In the genomic region with DNA sequence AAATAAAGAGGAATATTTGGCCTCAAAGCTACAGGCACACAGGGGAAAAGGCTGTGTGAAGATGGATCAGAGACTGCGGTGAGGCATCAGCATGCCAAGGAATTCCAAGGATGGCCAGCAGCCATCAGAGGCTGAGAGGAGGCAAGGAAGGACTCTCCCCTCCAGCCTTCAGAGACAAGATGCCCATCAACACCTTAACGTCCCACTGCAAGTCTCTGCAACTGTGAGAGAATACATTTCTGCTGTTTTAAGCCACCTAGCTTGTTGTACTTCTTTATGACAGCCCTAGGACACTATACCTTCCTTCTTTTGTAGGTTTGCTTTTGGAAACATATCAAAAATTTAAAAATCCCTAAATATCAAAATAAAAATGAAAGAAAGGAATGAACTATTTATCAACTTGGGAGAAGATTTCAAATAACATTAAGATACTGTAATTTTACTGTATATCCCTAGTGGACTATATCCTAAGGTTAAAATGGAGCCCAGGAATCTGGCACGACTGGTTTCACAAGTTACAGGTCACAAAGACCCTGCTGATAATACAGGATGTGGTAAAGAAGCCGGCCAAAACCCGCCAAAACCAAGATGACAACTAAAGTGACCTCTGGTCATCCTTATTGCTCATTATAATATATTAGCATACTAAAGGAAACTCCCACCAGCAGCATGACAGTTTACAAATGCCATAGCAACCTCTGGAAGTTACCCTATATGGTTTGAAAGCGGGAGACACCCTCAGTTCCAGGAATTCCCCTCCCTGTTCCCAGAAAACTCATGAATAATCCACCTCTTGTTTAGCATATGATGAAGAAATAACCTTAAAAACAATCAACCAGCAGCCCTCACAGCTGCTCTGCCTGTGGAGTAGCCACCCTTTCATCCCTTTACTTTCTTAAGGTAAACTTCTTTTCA, we compare ENCODE assay signal across 1 cellular context.
A peak's percentile ranks its signal among the peaks of the same experiment; 100 is the strongest.
TF ChIP-seq lines count a peak whose summit lies in the region.

No MANE protein-coding gene starts in this region.

TF ChIP-seq in K562, 482 proteins besides CTCF, POLR2A, EP300 and RAD21 (continued from another document and continues in another):
- TF ChIP-seq, protein P1, sequence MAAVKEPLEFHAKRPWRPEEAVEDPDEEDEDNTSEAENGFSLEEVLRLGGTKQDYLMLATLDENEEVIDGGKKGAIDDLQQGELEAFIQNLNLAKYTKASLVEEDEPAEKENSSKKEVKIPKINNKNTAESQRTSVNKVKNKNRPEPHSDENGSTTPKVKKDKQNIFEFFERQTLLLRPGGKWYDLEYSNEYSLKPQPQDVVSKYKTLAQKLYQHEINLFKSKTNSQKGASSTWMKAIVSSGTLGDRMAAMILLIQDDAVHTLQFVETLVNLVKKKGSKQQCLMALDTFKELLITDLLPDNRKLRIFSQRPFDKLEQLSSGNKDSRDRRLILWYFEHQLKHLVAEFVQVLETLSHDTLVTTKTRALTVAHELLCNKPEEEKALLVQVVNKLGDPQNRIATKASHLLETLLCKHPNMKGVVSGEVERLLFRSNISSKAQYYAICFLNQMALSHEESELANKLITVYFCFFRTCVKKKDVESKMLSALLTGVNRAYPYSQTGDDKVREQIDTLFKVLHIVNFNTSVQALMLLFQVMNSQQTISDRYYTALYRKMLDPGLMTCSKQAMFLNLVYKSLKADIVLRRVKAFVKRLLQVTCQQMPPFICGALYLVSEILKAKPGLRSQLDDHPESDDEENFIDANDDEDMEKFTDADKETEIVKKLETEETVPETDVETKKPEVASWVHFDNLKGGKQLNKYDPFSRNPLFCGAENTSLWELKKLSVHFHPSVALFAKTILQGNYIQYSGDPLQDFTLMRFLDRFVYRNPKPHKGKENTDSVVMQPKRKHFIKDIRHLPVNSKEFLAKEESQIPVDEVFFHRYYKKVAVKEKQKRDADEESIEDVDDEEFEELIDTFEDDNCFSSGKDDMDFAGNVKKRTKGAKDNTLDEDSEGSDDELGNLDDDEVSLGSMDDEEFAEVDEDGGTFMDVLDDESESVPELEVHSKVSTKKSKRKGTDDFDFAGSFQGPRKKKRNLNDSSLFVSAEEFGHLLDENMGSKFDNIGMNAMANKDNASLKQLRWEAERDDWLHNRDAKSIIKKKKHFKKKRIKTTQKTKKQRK (IDR thresholded peaks at IDR 0.05; ENCODE audit: borderline replicate concordance, low read depth, low read length): no peak
- TF ChIP-seq MAFF (IDR thresholded peaks at IDR 0.05; ENCODE audit: low read length) (no peak), SMAD4 (CRISPR knock-in tag; conservative IDR thresholded peaks at IDR 0.05) (no peak; the same call in 1 of the 2 replicates), TAF9B (IDR thresholded peaks at IDR 0.05; ENCODE audit: partially characterized antibody) (no peak), MECOM (CRISPR knock-in tag; IDR thresholded peaks at IDR 0.05) (no peak), TEAD4 (IDR thresholded peaks at IDR 0.05; ENCODE audit: low read length) (peak; percentile 63; the same call in 1 of the 2 replicates), TEAD4 (CRISPR knock-in tag; IDR thresholded peaks at IDR 0.05; ENCODE audit: borderline replicate concordance) (no peak), NCOA2 (IDR thresholded peaks at IDR 0.05; ENCODE audit: partially characterized antibody in 2 of 2) (no peak), NFYB (IDR thresholded peaks at IDR 0.05; ENCODE audit: extremely low read depth, insufficient read length) (no peak), RHOXF2B (CRISPR knock-in tag; conservative IDR thresholded peaks at IDR 0.05) (no peak), LCOR (CRISPR knock-in tag; IDR thresholded peaks at IDR 0.05) (no peak), TBL1XR1 (IDR thresholded peaks at IDR 0.05; ENCODE audit: low read length in 2 of 2) (no peak), MYBL2 (IDR thresholded peaks at IDR 0.05; ENCODE audit: low read depth) (no peak), MYBL2 (CRISPR knock-in tag; IDR thresholded peaks at IDR 0.05; ENCODE audit: borderline replicate concordance) (no peak), JUND (IDR thresholded peaks at IDR 0.05; ENCODE audit: borderline replicate concordance, low read depth, low read length) (0 out of 2 replicates have a peak, but pooled peaks have one; percentile 27), JUND (tag; IDR thresholded peaks at IDR 0.05; ENCODE audit: borderline replicate concordance, low read depth, low read length) (no peak; the same call in 2 of the 3 replicates), NFE2L1 (tag; IDR thresholded peaks at IDR 0.05; ENCODE audit: borderline replicate concordance, low read depth) (no peak), PURB (CRISPR knock-in tag; IDR thresholded peaks at IDR 0.05; ENCODE audit: low read depth) (no peak), RBM15 (IDR thresholded peaks at IDR 0.05; ENCODE audit: insufficient read depth, low read length) (no peak), LEF1 (IDR thresholded peaks at IDR 0.05) (peak; percentile 45; the same call in 1 of the 2 replicates), STAT5B (CRISPR knock-in tag; IDR thresholded peaks at IDR 0.05) (no peak), ZC3H4 (CRISPR knock-in tag; IDR thresholded peaks at IDR 0.05; ENCODE audit: borderline replicate concordance) (no peak), EWSR1 (IDR thresholded peaks at IDR 0.05; ENCODE audit: borderline replicate concordance, low read depth, partially characterized antibody) (no peak), ZFP1 (CRISPR knock-in tag; IDR thresholded peaks at IDR 0.05) (no peak), MCM3 (IDR thresholded peaks at IDR 0.05) (no peak), ZNF197 (CRISPR knock-in tag; IDR thresholded peaks at IDR 0.05; ENCODE audit: low read depth) (no peak), ZKSCAN1 (IDR thresholded peaks at IDR 0.05; ENCODE audit: low read depth, low read length) (no peak), STAT5A (IDR thresholded peaks at IDR 0.05; ENCODE audit: borderline replicate concordance, low read length) (peak; percentile 98), MTA3 (IDR thresholded peaks at IDR 0.05; ENCODE audit: borderline replicate concordance) (no peak), PCBP2 (IDR thresholded peaks at IDR 0.05; ENCODE audit: low read depth, low read length, poor library complexity, severe bottlenecking) (no peak), MCM7 (IDR thresholded peaks at IDR 0.05) (no peak), SP1 (CRISPR knock-in tag; IDR thresholded peaks at IDR 0.05) (no peak), NCOR1 (IDR thresholded peaks at IDR 0.05) (no peak), PHF21A (IDR thresholded peaks at IDR 0.05; ENCODE audit: borderline replicate concordance, low read depth) (no peak), NFXL1 (CRISPR knock-in tag; IDR thresholded peaks at IDR 0.05) (peak; percentile 50; the same call in 1 of the 2 replicates)
- TF ChIP-seq, protein P2, sequence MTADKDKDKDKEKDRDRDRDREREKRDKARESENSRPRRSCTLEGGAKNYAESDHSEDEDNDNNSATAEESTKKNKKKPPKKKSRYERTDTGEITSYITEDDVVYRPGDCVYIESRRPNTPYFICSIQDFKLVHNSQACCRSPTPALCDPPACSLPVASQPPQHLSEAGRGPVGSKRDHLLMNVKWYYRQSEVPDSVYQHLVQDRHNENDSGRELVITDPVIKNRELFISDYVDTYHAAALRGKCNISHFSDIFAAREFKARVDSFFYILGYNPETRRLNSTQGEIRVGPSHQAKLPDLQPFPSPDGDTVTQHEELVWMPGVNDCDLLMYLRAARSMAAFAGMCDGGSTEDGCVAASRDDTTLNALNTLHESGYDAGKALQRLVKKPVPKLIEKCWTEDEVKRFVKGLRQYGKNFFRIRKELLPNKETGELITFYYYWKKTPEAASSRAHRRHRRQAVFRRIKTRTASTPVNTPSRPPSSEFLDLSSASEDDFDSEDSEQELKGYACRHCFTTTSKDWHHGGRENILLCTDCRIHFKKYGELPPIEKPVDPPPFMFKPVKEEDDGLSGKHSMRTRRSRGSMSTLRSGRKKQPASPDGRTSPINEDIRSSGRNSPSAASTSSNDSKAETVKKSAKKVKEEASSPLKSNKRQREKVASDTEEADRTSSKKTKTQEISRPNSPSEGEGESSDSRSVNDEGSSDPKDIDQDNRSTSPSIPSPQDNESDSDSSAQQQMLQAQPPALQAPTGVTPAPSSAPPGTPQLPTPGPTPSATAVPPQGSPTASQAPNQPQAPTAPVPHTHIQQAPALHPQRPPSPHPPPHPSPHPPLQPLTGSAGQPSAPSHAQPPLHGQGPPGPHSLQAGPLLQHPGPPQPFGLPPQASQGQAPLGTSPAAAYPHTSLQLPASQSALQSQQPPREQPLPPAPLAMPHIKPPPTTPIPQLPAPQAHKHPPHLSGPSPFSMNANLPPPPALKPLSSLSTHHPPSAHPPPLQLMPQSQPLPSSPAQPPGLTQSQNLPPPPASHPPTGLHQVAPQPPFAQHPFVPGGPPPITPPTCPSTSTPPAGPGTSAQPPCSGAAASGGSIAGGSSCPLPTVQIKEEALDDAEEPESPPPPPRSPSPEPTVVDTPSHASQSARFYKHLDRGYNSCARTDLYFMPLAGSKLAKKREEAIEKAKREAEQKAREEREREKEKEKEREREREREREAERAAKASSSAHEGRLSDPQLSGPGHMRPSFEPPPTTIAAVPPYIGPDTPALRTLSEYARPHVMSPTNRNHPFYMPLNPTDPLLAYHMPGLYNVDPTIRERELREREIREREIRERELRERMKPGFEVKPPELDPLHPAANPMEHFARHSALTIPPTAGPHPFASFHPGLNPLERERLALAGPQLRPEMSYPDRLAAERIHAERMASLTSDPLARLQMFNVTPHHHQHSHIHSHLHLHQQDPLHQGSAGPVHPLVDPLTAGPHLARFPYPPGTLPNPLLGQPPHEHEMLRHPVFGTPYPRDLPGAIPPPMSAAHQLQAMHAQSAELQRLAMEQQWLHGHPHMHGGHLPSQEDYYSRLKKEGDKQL (CRISPR knock-in tag; IDR thresholded peaks at IDR 0.05; ENCODE audit: borderline replicate concordance): no peak
- TF ChIP-seq, protein P3, sequence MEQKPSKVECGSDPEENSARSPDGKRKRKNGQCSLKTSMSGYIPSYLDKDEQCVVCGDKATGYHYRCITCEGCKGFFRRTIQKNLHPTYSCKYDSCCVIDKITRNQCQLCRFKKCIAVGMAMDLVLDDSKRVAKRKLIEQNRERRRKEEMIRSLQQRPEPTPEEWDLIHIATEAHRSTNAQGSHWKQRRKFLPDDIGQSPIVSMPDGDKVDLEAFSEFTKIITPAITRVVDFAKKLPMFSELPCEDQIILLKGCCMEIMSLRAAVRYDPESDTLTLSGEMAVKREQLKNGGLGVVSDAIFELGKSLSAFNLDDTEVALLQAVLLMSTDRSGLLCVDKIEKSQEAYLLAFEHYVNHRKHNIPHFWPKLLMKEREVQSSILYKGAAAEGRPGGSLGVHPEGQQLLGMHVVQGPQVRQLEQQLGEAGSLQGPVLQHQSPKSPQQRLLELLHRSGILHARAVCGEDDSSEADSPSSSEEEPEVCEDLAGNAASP (IDR thresholded peaks at IDR 0.05): no peak
- TF ChIP-seq, protein P4, sequence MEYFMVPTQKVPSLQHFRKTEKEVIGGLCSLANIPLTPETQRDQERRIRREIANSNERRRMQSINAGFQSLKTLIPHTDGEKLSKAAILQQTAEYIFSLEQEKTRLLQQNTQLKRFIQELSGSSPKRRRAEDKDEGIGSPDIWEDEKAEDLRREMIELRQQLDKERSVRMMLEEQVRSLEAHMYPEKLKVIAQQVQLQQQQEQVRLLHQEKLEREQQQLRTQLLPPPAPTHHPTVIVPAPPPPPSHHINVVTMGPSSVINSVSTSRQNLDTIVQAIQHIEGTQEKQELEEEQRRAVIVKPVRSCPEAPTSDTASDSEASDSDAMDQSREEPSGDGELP (CRISPR knock-in tag; IDR thresholded peaks at IDR 0.05; ENCODE audit: borderline replicate concordance): peak; percentile 35; the same call in 1 of the 2 replicates
- TF ChIP-seq, protein P5, sequence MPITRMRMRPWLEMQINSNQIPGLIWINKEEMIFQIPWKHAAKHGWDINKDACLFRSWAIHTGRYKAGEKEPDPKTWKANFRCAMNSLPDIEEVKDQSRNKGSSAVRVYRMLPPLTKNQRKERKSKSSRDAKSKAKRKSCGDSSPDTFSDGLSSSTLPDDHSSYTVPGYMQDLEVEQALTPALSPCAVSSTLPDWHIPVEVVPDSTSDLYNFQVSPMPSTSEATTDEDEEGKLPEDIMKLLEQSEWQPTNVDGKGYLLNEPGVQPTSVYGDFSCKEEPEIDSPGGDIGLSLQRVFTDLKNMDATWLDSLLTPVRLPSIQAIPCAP (CRISPR knock-in tag; IDR thresholded peaks at IDR 0.05; ENCODE audit: borderline replicate concordance): no peak
- TF ChIP-seq, protein P6, sequence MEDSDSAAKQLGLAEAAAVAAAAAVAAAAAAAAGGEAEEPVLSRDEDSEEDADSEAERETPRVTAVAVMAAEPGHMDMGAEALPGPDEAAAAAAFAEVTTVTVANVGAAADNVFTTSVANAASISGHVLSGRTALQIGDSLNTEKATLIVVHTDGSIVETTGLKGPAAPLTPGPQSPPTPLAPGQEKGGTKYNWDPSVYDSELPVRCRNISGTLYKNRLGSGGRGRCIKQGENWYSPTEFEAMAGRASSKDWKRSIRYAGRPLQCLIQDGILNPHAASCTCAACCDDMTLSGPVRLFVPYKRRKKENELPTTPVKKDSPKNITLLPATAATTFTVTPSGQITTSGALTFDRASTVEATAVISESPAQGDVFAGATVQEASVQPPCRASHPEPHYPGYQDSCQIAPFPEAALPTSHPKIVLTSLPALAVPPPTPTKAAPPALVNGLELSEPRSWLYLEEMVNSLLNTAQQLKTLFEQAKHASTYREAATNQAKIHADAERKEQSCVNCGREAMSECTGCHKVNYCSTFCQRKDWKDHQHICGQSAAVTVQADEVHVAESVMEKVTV (CRISPR knock-in tag; IDR thresholded peaks at IDR 0.05): no peak
- TF ChIP-seq, protein P7, sequence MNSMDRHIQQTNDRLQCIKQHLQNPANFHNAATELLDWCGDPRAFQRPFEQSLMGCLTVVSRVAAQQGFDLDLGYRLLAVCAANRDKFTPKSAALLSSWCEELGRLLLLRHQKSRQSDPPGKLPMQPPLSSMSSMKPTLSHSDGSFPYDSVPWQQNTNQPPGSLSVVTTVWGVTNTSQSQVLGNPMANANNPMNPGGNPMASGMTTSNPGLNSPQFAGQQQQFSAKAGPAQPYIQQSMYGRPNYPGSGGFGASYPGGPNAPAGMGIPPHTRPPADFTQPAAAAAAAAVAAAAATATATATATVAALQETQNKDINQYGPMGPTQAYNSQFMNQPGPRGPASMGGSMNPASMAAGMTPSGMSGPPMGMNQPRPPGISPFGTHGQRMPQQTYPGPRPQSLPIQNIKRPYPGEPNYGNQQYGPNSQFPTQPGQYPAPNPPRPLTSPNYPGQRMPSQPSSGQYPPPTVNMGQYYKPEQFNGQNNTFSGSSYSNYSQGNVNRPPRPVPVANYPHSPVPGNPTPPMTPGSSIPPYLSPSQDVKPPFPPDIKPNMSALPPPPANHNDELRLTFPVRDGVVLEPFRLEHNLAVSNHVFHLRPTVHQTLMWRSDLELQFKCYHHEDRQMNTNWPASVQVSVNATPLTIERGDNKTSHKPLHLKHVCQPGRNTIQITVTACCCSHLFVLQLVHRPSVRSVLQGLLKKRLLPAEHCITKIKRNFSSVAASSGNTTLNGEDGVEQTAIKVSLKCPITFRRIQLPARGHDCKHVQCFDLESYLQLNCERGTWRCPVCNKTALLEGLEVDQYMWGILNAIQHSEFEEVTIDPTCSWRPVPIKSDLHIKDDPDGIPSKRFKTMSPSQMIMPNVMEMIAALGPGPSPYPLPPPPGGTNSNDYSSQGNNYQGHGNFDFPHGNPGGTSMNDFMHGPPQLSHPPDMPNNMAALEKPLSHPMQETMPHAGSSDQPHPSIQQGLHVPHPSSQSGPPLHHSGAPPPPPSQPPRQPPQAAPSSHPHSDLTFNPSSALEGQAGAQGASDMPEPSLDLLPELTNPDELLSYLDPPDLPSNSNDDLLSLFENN (IDR thresholded peaks at IDR 0.05; ENCODE audit: low read depth in 2 of 2, low read length in 2 of 2): no peak
